ENCODE assay signal across 10 cellular contexts in the genomic region with DNA sequence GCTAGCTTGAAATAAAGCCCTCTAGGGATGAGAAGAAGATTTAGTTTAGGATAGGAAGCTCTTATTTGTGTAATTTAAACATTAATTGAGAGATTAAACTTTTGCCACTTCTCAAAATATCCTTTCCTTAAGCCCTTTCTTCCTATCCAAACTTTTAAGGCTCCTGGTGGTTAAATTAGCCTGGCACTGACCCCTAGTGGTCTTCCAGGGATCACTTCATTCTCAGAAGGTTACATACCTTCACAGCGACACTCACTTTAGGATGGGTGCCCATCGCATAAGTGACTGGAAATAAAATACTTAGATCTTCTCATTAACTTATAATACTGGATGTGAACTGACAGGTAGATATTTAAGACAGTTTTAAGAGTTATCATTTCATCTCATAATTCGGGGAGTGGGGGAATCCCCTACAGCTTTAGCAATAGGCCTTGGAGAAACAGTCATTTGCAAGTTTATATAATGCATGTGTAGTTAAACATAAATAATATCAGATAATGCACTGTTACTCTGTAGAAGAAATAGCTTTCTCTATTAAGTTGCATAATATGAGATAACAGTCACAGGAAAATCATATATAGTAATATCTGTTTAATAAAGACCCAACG. TPM values are rescaled to one million over a fixed set of nuclear protein-coding genes. Genes with fewer than 3 reads are reported as not detected.
A peak's percentile ranks its signal among the peaks of the same experiment; 100 is the strongest.
DNase-seq lines count a peak whose midpoint lies in the region; ATAC-seq and TF ChIP-seq lines count a peak whose summit lies in the region.
"Had no signal": no experiment of that assay in that cellular context is flagged by ENCODE, and none has a peak within 500 bp of the region (broad histone marks: within the 10 kb centered on the region; RNA-seq: fewer than 3 reads in every experiment).

No MANE protein-coding gene starts in this region.

- H3K27ac Mint-ChIP-seq in activated CD4-positive, alpha-beta memory T cell treated with anti-CD3 and anti-CD28 coated beads for 36 hours, result no peak overlapping the region
- H3K27ac Mint-ChIP-seq in activated CD4-positive, alpha-beta memory T cell treated with anti-CD3 and anti-CD28 coated beads, Interleukin-2, amount 10 ng/mL, durations not matched to agents 7 days and 5 days, result no peak overlapping the region
- H3K27ac Mint-ChIP-seq: stimulated activated naive CD8-positive, alpha-beta T cell treated with anti-CD3 and anti-CD28 coated beads, Interleukin-15, Interleukin-2, amounts not matched to agents 100 ng/mL and 50 ng/mL, for 24 hours had no signal

- H3K4me1 ChIP-seq in SK-N-SH (ENCODE audit: control insufficient read depth in 1 of 2, insufficient read depth in 2 of 2, low read depth in 1 of 2, low read length in 1 of 2) (no peaks in the 10 kb centered on the region; a peak in 2 of 4 replicates), psoas muscle (peaks cover 2% of the 10 kb centered on the region)

- H3K9me3 ChIP-seq in SK-N-SH, result no peaks in the 10 kb centered on the region
- no peaks in the 10 kb centered on the region for H3K9me3 ChIP-seq in psoas muscle

- CTCF ChIA-PET in activated CD4-positive, alpha-beta memory T cell treated with anti-CD3 and anti-CD28 coated beads for 36 hours (lab: Charles Lee), result interaction anchor here (0.5 to 2.4 kb wide), 24 partner anchors 9 to 808 kb away, joined by 3 to 22 read pairs (median 4); a partner anchor contains a TSS
- CTCF ChIA-PET in activated CD4-positive, alpha-beta memory T cell treated with anti-CD3 and anti-CD28 coated beads, Interleukin-2, amount 10 ng/mL, durations not matched to agents 7 days and 5 days (lab: Charles Lee), result interaction anchor here (0.5 to 2.0 kb wide), 26 partner anchors 9 to 525 kb away, joined by 3 to 7 read pairs (median 3); a partner anchor contains a TSS
- CTCF ChIA-PET in SK-N-SH (lab: Yijun Ruan, JAX), result interaction anchor here (0.7 to 2.3 kb wide), 15 partner anchors 8 to 525 kb away, joined by 3 to 26 read pairs (median 5); no protein-coding TSS in a partner anchor

- POLR2A ChIA-PET in activated CD4-positive, alpha-beta memory T cell treated with anti-CD3 and anti-CD28 coated beads for 36 hours (lab: Charles Lee), result no interaction called here
- POLR2A ChIA-PET in activated CD4-positive, alpha-beta memory T cell treated with anti-CD3 and anti-CD28 coated beads, Interleukin-2, amount 10 ng/mL, durations not matched to agents 7 days and 5 days (lab: Charles Lee), result interaction anchor here (0.7 kb wide), 1 partner anchor 9 kb away, joined by 3 read pairs; no protein-coding TSS in a partner anchor
- POLR2A ChIA-PET in SK-N-SH (lab: Yijun Ruan, JAX), result no interaction called here

- H3K27me3 ChIP-seq in SK-N-SH (ENCODE audit: insufficient read depth) (no peaks in the 10 kb centered on the region), psoas muscle (ENCODE audit: insufficient read depth in 3 of 3, low read length in 2 of 3) (peaks cover 9 to 56% (median 26%) of the 10 kb centered on the region in 3 donors)

- intact Hi-C loops in activated CD4-positive, alpha-beta memory T cell treated with anti-CD3 and anti-CD28 coated beads for 36 hours (cut with micrococcal nuclease), result loop anchor here (1.0 to 10.0 kb wide), 5 partner anchors 309 to 600 kb away; no protein-coding TSS in a partner anchor
- intact Hi-C loops in psoas muscle (cut with DNase I), result loop anchor here (5.0 to 10.0 kb wide), 3 partner anchors 307 to 402 kb away; no protein-coding TSS in a partner anchor

- H3K36me3 ChIP-seq in SK-N-SH (replicated peaks in 1 of 2; ENCODE audit: control insufficient read depth in 1 of 2, insufficient read depth in 2 of 2, low read length in 1 of 2) (peaks cover 36 to 79% of the 10 kb centered on the region in 2 experiments), psoas muscle (ENCODE audit: insufficient read depth in 1 of 2, low read depth in 1 of 2) (no peaks in the 10 kb centered on the region)

- WGBS in SK-N-SH (ENCODE audit: low lambda C conversion rate), result 56% methylated on average over 4 of the region's 4 CpGs
- whole genome bisulfite sequencing in psoas muscle, 3 donors, result 43 to 57% (median 49%) methylated on average over 4 of the region's 4 CpGs

- H3K36me3 Mint-ChIP-seq in activated CD4-positive, alpha-beta memory T cell treated with anti-CD3 and anti-CD28 coated beads for 36 hours, result no peaks in the 10 kb centered on the region
- H3K36me3 Mint-ChIP-seq in activated CD4-positive, alpha-beta memory T cell treated with anti-CD3 and anti-CD28 coated beads, Interleukin-2, amount 10 ng/mL, durations not matched to agents 7 days and 5 days (ENCODE audit: low read depth), result no peaks in the 10 kb centered on the region

- no peak overlapping the region; a peak in 1 of 4 replicates for H3K4me3 ChIP-seq in SK-N-SH (ENCODE audit: low read depth in 2 of 2, low read length in 1 of 2)
- H3K4me3 ChIP-seq in fibroblast of mammary gland (ENCODE audit: control insufficient read depth, low read depth, low read length), result no peak overlapping the region
- H3K4me3 ChIP-seq in psoas muscle, result no peak overlapping the region

- peak; percentile 90 for TF ChIP-seq CTCF in SK-N-SH (IDR thresholded peaks at IDR 0.05)
- peak; percentile 77 for TF ChIP-seq CTCF in fibroblast of mammary gland (conservative IDR thresholded peaks at IDR 0.05; ENCODE audit: control insufficient read depth, insufficient read depth, low read depth, low read length)
- peak; percentile 71 for TF ChIP-seq CTCF in psoas muscle (IDR thresholded peaks at IDR 0.05)

- H4K20me1 ChIP-seq in SK-N-SH (ENCODE audit: insufficient read depth), result no peaks in the 10 kb centered on the region

- DNase-seq in activated CD4-positive, alpha-beta memory T cell treated with anti-CD3 and anti-CD28 coated beads for 36 hours, result peak; percentile 45
- no peak for DNase-seq in activated CD4-positive, alpha-beta memory T cell treated with anti-CD3 and anti-CD28 coated beads, Interleukin-2, amount 10 ng/mL, durations not matched to agents 7 days and 5 days
- DNase-seq in H4 (ENCODE audit: low spot score), result peak; percentile 47
- DNase-seq in Kasumi-1 (lab: John Stamatoyannopoulos, UW), result peak; percentile 79 to 84
- DNase-seq in SK-N-SH, result peak; percentile 74
- DNase-seq in fibroblast of mammary gland (ENCODE audit: low read depth), result peak; percentile 66
- DNase-seq in psoas muscle, result no peak
- no peak for DNase-seq in NCI-H1048 (lab: John Stamatoyannopoulos, UW)

- H3K9ac ChIP-seq in SK-N-SH, result no peak overlapping the region

- H3K79me2 ChIP-seq in SK-N-SH (ENCODE audit: insufficient read depth), result peaks cover 6% of the 10 kb centered on the region

- H3K9me3 Mint-ChIP-seq in activated CD4-positive, alpha-beta memory T cell treated with anti-CD3 and anti-CD28 coated beads for 36 hours, result no peaks in the 10 kb centered on the region
- no peaks in the 10 kb centered on the region for H3K9me3 Mint-ChIP-seq in activated CD4-positive, alpha-beta memory T cell treated with anti-CD3 and anti-CD28 coated beads, Interleukin-2, amount 10 ng/mL, durations not matched to agents 7 days and 5 days
- H3K9me3 Mint-ChIP-seq: stimulated activated naive CD8-positive, alpha-beta T cell treated with anti-CD3 and anti-CD28 coated beads, Interleukin-15, Interleukin-2, amounts not matched to agents 100 ng/mL and 50 ng/mL, for 24 hours had no signal

- no peak overlapping the region for H3K4me2 ChIP-seq in SK-N-SH

- ATAC-seq in psoas muscle, result peak in 2 of 4 donors; percentile 70 to 76

- no peak for TF ChIP-seq EP300 in SK-N-SH (IDR thresholded peaks at IDR 0.05; ENCODE audit: borderline replicate concordance in 1 of 2, low read depth in 1 of 2, low read length in 1 of 2)

- TF ChIP-seq RAD21 in SK-N-SH (IDR thresholded peaks at IDR 0.05; ENCODE audit: low read length), result peak; percentile 80

- no peaks in the 10 kb centered on the region for H3K9me2 ChIP-seq in SK-N-SH

- peaks cover 20% of the 10 kb centered on the region for H3K4me1 Mint-ChIP-seq in activated CD4-positive, alpha-beta memory T cell treated with anti-CD3 and anti-CD28 coated beads for 36 hours (ENCODE audit: low read depth)
- H3K4me1 Mint-ChIP-seq in activated CD4-positive, alpha-beta memory T cell treated with anti-CD3 and anti-CD28 coated beads, Interleukin-2, amount 10 ng/mL, durations not matched to agents 7 days and 5 days, result peaks cover 20% of the 10 kb centered on the region

- H2AFZ ChIP-seq in SK-N-SH (ENCODE audit: low read depth), result no peak overlapping the region

- peaks cover 56% of the 10 kb centered on the region for H3K27me3 Mint-ChIP-seq in activated CD4-positive, alpha-beta memory T cell treated with anti-CD3 and anti-CD28 coated beads for 36 hours
- H3K27me3 Mint-ChIP-seq in activated CD4-positive, alpha-beta memory T cell treated with anti-CD3 and anti-CD28 coated beads, Interleukin-2, amount 10 ng/mL, durations not matched to agents 7 days and 5 days, result peaks cover 75% of the 10 kb centered on the region

- no peaks in the 10 kb centered on the region for H3F3A ChIP-seq in SK-N-SH (replicated peaks; ENCODE audit: insufficient read depth)

- H3K27ac ChIP-seq in SK-N-SH (ENCODE audit: low read depth in 2 of 2, low read length in 1 of 2) (no peak overlapping the region; a peak in 1 of 4 replicates), psoas muscle (no peak overlapping the region)
- H3K27ac ChIP-seq: epithelial cell of prostate had no signal

- no peak overlapping the region for H3K4me3 Mint-ChIP-seq in activated CD4-positive, alpha-beta memory T cell treated with anti-CD3 and anti-CD28 coated beads for 36 hours
- no peak overlapping the region for H3K4me3 Mint-ChIP-seq in activated CD4-positive, alpha-beta memory T cell treated with anti-CD3 and anti-CD28 coated beads, Interleukin-2, amount 10 ng/mL, durations not matched to agents 7 days and 5 days
- H3K4me3 Mint-ChIP-seq: stimulated activated naive CD8-positive, alpha-beta T cell treated with anti-CD3 and anti-CD28 coated beads, Interleukin-15, Interleukin-2, amounts not matched to agents 100 ng/mL and 50 ng/mL, for 24 hours had no signal

RNA-seq across cellular contexts. Expression of a gene that starts 7.4 kb away (rescaled TPM):
- total RNA-seq in activated CD4-positive, alpha-beta memory T cell treated with anti-CD3 and anti-CD28 coated beads for 36 hours, result not detected
- not detected for total RNA-seq in activated CD4-positive, alpha-beta memory T cell treated with anti-CD3 and anti-CD28 coated beads, Interleukin-2, amount 10 ng/mL, durations not matched to agents 7 days and 5 days
- 0.39 and 1.0 TPM in 2 replicates for total RNA-seq in H4 (2014; rRNA removed; shearing (Covaris generic))
- 7.3 and 8.1 TPM in 2 replicates for polyA plus RNA-seq in SK-N-SH (2012; rRNA removed)
- polyA plus RNA-seq in SK-N-SH (2012; cell fraction: cytosol; rRNA removed), result 4.1 and 5.6 TPM in 2 replicates
- 8.9 and 12.9 TPM in 2 replicates for polyA plus RNA-seq in SK-N-SH (2012; cell fraction: nucleus; rRNA removed)
- total RNA-seq in psoas muscle, result under 1 TPM; 0.09 to 0.27 (median 0.13) TPM
- under 1 TPM in 2 of 3 donors, not detected in 1; 0.04 TPM for polyA plus RNA-seq in psoas muscle

RNA-seq across cellular contexts. Expression of a gene that starts 22.2 kb away (rescaled TPM):
- under 1 TPM; 0.40 to 0.58 TPM for total RNA-seq in activated CD4-positive, alpha-beta memory T cell treated with anti-CD3 and anti-CD28 coated beads for 36 hours
- total RNA-seq in activated CD4-positive, alpha-beta memory T cell treated with anti-CD3 and anti-CD28 coated beads, Interleukin-2, amount 10 ng/mL, durations not matched to agents 7 days and 5 days, result under 1 TPM in 1 of 2 experiments, not detected in 1; 0.55 TPM
- 3.3 and 8.6 TPM in 2 replicates for total RNA-seq in H4 (2014; rRNA removed; shearing (Covaris generic))
- 22.9 and 24.9 TPM in 2 replicates for polyA plus RNA-seq in SK-N-SH (2012; rRNA removed)
- polyA plus RNA-seq in SK-N-SH (2012; cell fraction: cytosol; rRNA removed), result 29.8 and 34.4 TPM in 2 replicates
- 7.0 and 12.2 TPM in 2 replicates for polyA plus RNA-seq in SK-N-SH (2012; cell fraction: nucleus; rRNA removed)
- total RNA-seq in psoas muscle, result 1 to 10 TPM in 3 of 4 donors, under 1 TPM in 1; 0.84 to 3.9 (median 1.8) TPM
- polyA plus RNA-seq in psoas muscle, result 1 to 10 TPM; 2.0 to 4.3 (median 2.5) TPM

Comparison
In these comparisons a context has a peak if more than half of its experiments do, and no peak if none do; other contexts are left out.
1. DNase-seq: peak in activated CD4-positive, alpha-beta memory T cell treated with anti-CD3 and anti-CD28 coated beads for 36 hours (single experiment), H4 (single experiment), Kasumi-1 (2 of 2), SK-N-SH (single experiment) and fibroblast of mammary gland (single experiment); none in activated CD4-positive, alpha-beta memory T cell treated with anti-CD3 and anti-CD28 coated beads, Interleukin-2, amount 10 ng/mL, durations not matched to agents 7 days and 5 days (single experiment), psoas muscle (0 of 2) and NCI-H1048 (single experiment).
2. Peak in every context shown above with its lines, with median percentiles within 50 percentile points of each other: CTCF ChIP-seq.